Comparison of ENCODE assay signal across 13 cellular contexts in the genomic region with DNA sequence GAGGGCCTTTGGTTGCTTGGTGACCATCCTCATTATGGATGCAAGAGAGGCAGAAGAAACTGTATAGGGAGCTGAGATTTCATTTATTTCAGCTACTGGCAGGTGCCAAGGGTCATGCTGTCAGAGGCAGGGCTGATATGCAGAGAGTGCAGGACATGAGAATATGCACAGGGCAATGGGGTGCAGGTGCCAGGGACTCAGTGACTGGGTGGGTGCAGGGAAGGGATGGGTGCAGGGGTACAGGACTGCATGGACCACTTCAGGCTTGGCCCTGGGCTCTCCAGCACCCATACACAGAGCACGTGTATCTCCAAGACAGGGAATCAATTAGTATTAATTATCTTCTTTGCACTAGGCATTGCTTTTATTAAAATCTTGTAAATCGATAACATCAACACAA.
A peak's percentile ranks its signal among the peaks of the same experiment; 100 is the strongest.
DNase-seq lines count a peak whose midpoint lies in the region; ATAC-seq, FAIRE-seq and TF ChIP-seq lines count a peak whose summit lies in the region.
"Had no signal": no experiment of that assay in that cellular context is flagged by ENCODE, and none has a peak within 500 bp of the region (broad histone marks: within the 10 kb centered on the region; RNA-seq: fewer than 3 reads in every experiment).

No MANE protein-coding gene starts in this region.

- no peak overlapping the region for H3K4me2 ChIP-seq in neuronal stem cell (ENCODE audit: insufficient read depth, low read length, poor library complexity, severe bottlenecking)

- H3K9me3 Mint-ChIP-seq in brain = peaks cover 0 to 6% (median 2%) of the 10 kb centered on the region in 5 experiments
- H3K9me3 Mint-ChIP-seq: CD4-positive, alpha-beta T cell had no signal

- H2AK5ac ChIP-seq in neuronal stem cell (ENCODE audit: low read depth, low read length) = peak overlapping the region; percentile 46

- H4K8ac ChIP-seq in neuronal stem cell (ENCODE audit: low read depth, low read length) = no peak overlapping the region

- H3K4me3 Mint-ChIP-seq in brain = peak overlapping the region in 3 of 5 experiments; percentile 10 to 16 (median 12)
- H3K4me3 Mint-ChIP-seq: B cell; CD4-positive, alpha-beta T cell had no signal

- no peak overlapping the region for H2AFZ ChIP-seq in neuronal stem cell (ENCODE audit: low read length)

- H3K27ac Mint-ChIP-seq in brain = peak overlapping the region in 3 of 5 experiments; percentile 5 to 88 (median 62)
- H3K27ac Mint-ChIP-seq: B cell; CD4-positive, alpha-beta T cell had no signal

- no peak overlapping the region for H2BK120ac ChIP-seq in neuronal stem cell (ENCODE audit: low read depth, low read length)

- no peaks in the 10 kb centered on the region for H3K79me1 ChIP-seq in neuronal stem cell (ENCODE audit: low read depth, low read length)

- no peak overlapping the region for H2BK12ac ChIP-seq in neuronal stem cell (ENCODE audit: low read length)

- H3K36me3 ChIP-seq in neuronal stem cell (replicated peaks in 1 of 2; ENCODE audit: control insufficient read depth in 2 of 2, insufficient read depth in 2 of 2, low read length in 2 of 2) = no peaks in the 10 kb centered on the region

- no peaks in the 10 kb centered on the region for H3K36me3 Mint-ChIP-seq in brain

- H3K23ac ChIP-seq in neuronal stem cell (ENCODE audit: low read depth, low read length, poor library complexity) = no peak overlapping the region

- no peak overlapping the region for H3K4ac ChIP-seq in neuronal stem cell (ENCODE audit: low read length)

- no peak overlapping the region for H2BK5ac ChIP-seq in neuronal stem cell (ENCODE audit: low read length)

- no CpG with 5 or more reads among the region's 2 CpGs for WGBS in neuronal stem cell (ENCODE audit: extremely low coverage in 2 of 2, insufficient read length in 2 of 2, insufficient replicate concordance in 1 of 2), 2 donors

- intact Hi-C loops in Right ventricle myocardium superior (cut with DNase I) = no loop called here

- no peak for ATAC-seq in Right ventricle myocardium superior (ENCODE audit: poor library complexity)
- ATAC-seq: HCT116 had no signal

- H3K9ac ChIP-seq in neuronal stem cell (ENCODE audit: low read depth, low read length, poor library complexity) = peak overlapping the region; percentile 21

- H3K4me1 ChIP-seq in neuronal stem cell (ENCODE audit: control insufficient read depth in 2 of 2, insufficient read depth in 1 of 2, low read depth in 1 of 2, low read length in 2 of 2) = peaks cover 1 to 5% of the 10 kb centered on the region in 2 donors

- TF ChIP-seq CTCF in brain (conservative IDR thresholded peaks at IDR 0.05) = no peak

- H4K91ac ChIP-seq in neuronal stem cell (ENCODE audit: low read depth, low read length, poor library complexity) = no peak overlapping the region

- H3K4me3 ChIP-seq in neuronal stem cell (ENCODE audit: low read length in 2 of 2) = no peak overlapping the region

- peak overlapping the region; percentile 38 for H3K18ac ChIP-seq in neuronal stem cell (ENCODE audit: low read length)

- peaks cover 0 to 2% (median 0%) of the 10 kb centered on the region in 3 experiments for H3K27me3 ChIP-seq in neuronal stem cell (ENCODE audit: control insufficient read depth in 3 of 3, insufficient read depth in 3 of 3, low read depth in 1 of 3, low read length in 3 of 3)

- no peak for DNase-seq in HTR-8/SVneo (ENCODE audit: insufficient read length, low spot score)
- DNase-seq in neuronal stem cell (ENCODE audit: low spot score) = no peak
- no peak for DNase-seq in urothelium cell line (ENCODE audit: low spot score)
- no peak for DNase-seq in Right ventricle myocardium superior
- DNase-seq in SIG-M5 treated with dmso at 0.1 percent for 504 hours (lab: John Stamatoyannopoulos, UW; ENCODE audit: unreplicated experiment) = no peak
- no peak for DNase-seq in midbrain (lab: John Stamatoyannopoulos, UW)
- DNase-seq: Calu3; CD4-positive, alpha-beta T cell; DMS 273 treated with DMSO at 0.1 percent for 48 hours; IMR-90 had no signal

- H3K9me3 ChIP-seq in neuronal stem cell (replicated peaks in 1 of 2; ENCODE audit: control insufficient read depth in 2 of 2, insufficient read depth in 1 of 2, low read depth in 1 of 2, low read length in 2 of 2) = no peaks in the 10 kb centered on the region

- H3K27ac ChIP-seq in neuronal stem cell (replicated peaks; ENCODE audit: low read length) = no peak overlapping the region

- H3K27me3 Mint-ChIP-seq in brain = no peaks in the 10 kb centered on the region

- H3K14ac ChIP-seq in neuronal stem cell (ENCODE audit: low read length) = peak overlapping the region; percentile 82

- no peak overlapping the region for H2BK15ac ChIP-seq in neuronal stem cell (ENCODE audit: low read length)

- FAIRE-seq in HTR-8/SVneo (lab: Jason Lieb, UNC) (peak; percentile 55), urothelium cell line (lab: Jason Lieb, UNC) (peak; percentile 67)

- H3K4me1 Mint-ChIP-seq in brain = peaks cover 39% of the 10 kb centered on the region
